Comparison of ENCODE assay signal across 11 cellular contexts in genomic region chr20:57352305-57352704, GRCh38. TPM values are rescaled to one million over a fixed set of nuclear protein-coding genes. Genes with fewer than 3 reads are reported as not detected.
DNase-seq lines count a peak whose midpoint lies in the region; ATAC-seq and TF ChIP-seq lines count a peak whose summit lies in the region.
"Had no signal": no experiment of that assay in that cellular context is flagged by ENCODE, and none has a peak within 500 bp of the region (broad histone marks: within the 10 kb centered on the region; RNA-seq: fewer than 3 reads in every experiment).

No MANE protein-coding gene starts in this region.

- H3K27ac ChIP-seq in spleen, result no peak overlapping the region

- WGBS in spleen, 5 donors, result 82 to 90% (median 85%) methylated on average over 6 of the region's 6 CpGs

- no peak for DNase-seq in activated CD4-positive, alpha-beta T cell treated with anti-CD3 and anti-CD28 coated beads, Interleukin-2, amount 10 ng/mL, durations not matched to agents 7 days and 5 days
- no peak for DNase-seq in activated CD4-positive, alpha-beta T cell treated with anti-CD3 and anti-CD28 coated beads, Interleukin-2, amount 50 U/mL, for 4 hours
- DNase-seq in activated B cell treated with CpG ODN at 0.5 μM for 24 hours, result no peak
- no peak for DNase-seq in fibroblast of the aortic adventitia (ENCODE audit: low read depth)
- no peak for DNase-seq in spleen
- DNase-seq in NCI-H1105 treated with DMSO at 0.1 percent for 48 hours (lab: John Stamatoyannopoulos, UW), result no peak
- DNase-seq: Peyer's patch; stimulated activated CD8-positive, alpha-beta memory T cell treated with anti-CD3 and anti-CD28 coated beads, Interleukin-4, amount 100 ng/mL, for 48 hours had no signal

- TF ChIP-seq CTCF in activated B cell treated with CpG ODN at 0.5 μM for 24 hours (IDR thresholded peaks at IDR 0.05) (no peak), fibroblast of the aortic adventitia (IDR thresholded peaks at IDR 0.05; ENCODE audit: insufficient read depth, low read length) (no peak), spleen (IDR thresholded peaks at IDR 0.05 in 8 of 11, conservative IDR thresholded peaks at IDR 0.05 in 3 of 11) (no peak)

- H3K4me3 Mint-ChIP-seq in activated CD4-positive, alpha-beta T cell treated with anti-CD3 and anti-CD28 coated beads, Interleukin-2, amount 10 ng/mL, durations not matched to agents 7 days and 5 days, result peak overlapping the region; percentile 90
- H3K4me3 Mint-ChIP-seq in activated B cell treated with CpG ODN at 0.5 μM for 24 hours, result peak overlapping the region; percentile 90

- POLR2A ChIA-PET in activated CD4-positive, alpha-beta T cell treated with anti-CD3 and anti-CD28 coated beads, Interleukin-2, amount 10 ng/mL, durations not matched to agents 7 days and 5 days (lab: Charles Lee), result interaction anchor here (0.6 kb wide), 1 partner anchor 131 kb away, joined by 3 read pairs; no protein-coding TSS in a partner anchor
- POLR2A ChIA-PET in activated B cell treated with CpG ODN at 0.5 μM for 24 hours (lab: Charles Lee), result interaction anchor here (0.6 to 1.3 kb wide), 2 partner anchors 36 to 151 kb away, joined by 4 to 7 read pairs; no protein-coding TSS in a partner anchor

- no peak for ATAC-seq in activated B cell treated with CpG ODN at 0.5 μM for 24 hours (ENCODE audit: low read depth)
- no peak for ATAC-seq in HG03280 (IDR thresholded peaks at IDR 0.05; ENCODE audit: unreplicated experiment)
- no peak for ATAC-seq in HG03025 (IDR thresholded peaks at IDR 0.05; ENCODE audit: low FRiP score, unreplicated experiment)

- H3K9me3 ChIP-seq in spleen, result no peaks in the 10 kb centered on the region
- H3K9me3 ChIP-seq: Peyer's patch had no signal

- H3K4me1 ChIP-seq in spleen, result peaks cover 7 to 38% (median 20%) of the 10 kb centered on the region in 6 donors

- H3K4me3 ChIP-seq in fibroblast of the aortic adventitia (ENCODE audit: low read depth, low read length) (peak overlapping the region; percentile 87), spleen (peak overlapping the region in 5 of 8 donors; percentile 86 to 99 (median 95))

- intact Hi-C loops in activated B cell treated with CpG ODN at 0.5 μM for 24 hours (cut with micrococcal nuclease), result loop anchor here (10.0 kb wide), 2 partner anchors 862 to 1032 kb away; partner anchors contain the start of gene VAPB
- intact Hi-C loops in spleen (cut with DNase I; ENCODE audit: low total_unique reads), result no loop called here

- H3K4me1 Mint-ChIP-seq in activated CD4-positive, alpha-beta T cell treated with anti-CD3 and anti-CD28 coated beads, Interleukin-2, amount 10 ng/mL, durations not matched to agents 7 days and 5 days, result peaks cover 33% of the 10 kb centered on the region
- peaks cover 17% of the 10 kb centered on the region for H3K4me1 Mint-ChIP-seq in activated B cell treated with CpG ODN at 0.5 μM for 24 hours

- peaks cover 31% of the 10 kb centered on the region for H3K36me3 Mint-ChIP-seq in activated CD4-positive, alpha-beta T cell treated with anti-CD3 and anti-CD28 coated beads, Interleukin-2, amount 10 ng/mL, durations not matched to agents 7 days and 5 days (ENCODE audit: low read depth)
- peaks cover 31% of the 10 kb centered on the region for H3K36me3 Mint-ChIP-seq in activated B cell treated with CpG ODN at 0.5 μM for 24 hours (ENCODE audit: low read depth)

- peaks cover 0 to 13% (median 0%) of the 10 kb centered on the region in 7 donors for H3K27me3 ChIP-seq in spleen (replicated peaks in 1 of 7)
- H3K27me3 ChIP-seq: Peyer's patch had no signal

- CTCF ChIA-PET in activated CD4-positive, alpha-beta T cell treated with anti-CD3 and anti-CD28 coated beads, Interleukin-2, amount 10 ng/mL, durations not matched to agents 7 days and 5 days (lab: Charles Lee), result no interaction called here
- CTCF ChIA-PET in activated B cell treated with CpG ODN at 0.5 μM for 24 hours (lab: Charles Lee), result interaction anchor here (0.9 kb wide), 1 partner anchor 9 kb away, joined by 3 read pairs; no protein-coding TSS in a partner anchor

- no peaks in the 10 kb centered on the region for H3K9me3 Mint-ChIP-seq in activated CD4-positive, alpha-beta T cell treated with anti-CD3 and anti-CD28 coated beads, Interleukin-2, amount 10 ng/mL, durations not matched to agents 7 days and 5 days
- H3K9me3 Mint-ChIP-seq in activated B cell treated with CpG ODN at 0.5 μM for 24 hours, result no peaks in the 10 kb centered on the region

- peaks cover 6% of the 10 kb centered on the region for H3K27me3 Mint-ChIP-seq in activated CD4-positive, alpha-beta T cell treated with anti-CD3 and anti-CD28 coated beads, Interleukin-2, amount 10 ng/mL, durations not matched to agents 7 days and 5 days
- peaks cover 3% of the 10 kb centered on the region for H3K27me3 Mint-ChIP-seq in activated B cell treated with CpG ODN at 0.5 μM for 24 hours

- TF ChIP-seq POLR2A in spleen (IDR thresholded peaks at IDR 0.05), result no peak

- H3K36me3 ChIP-seq in spleen, result peaks cover 0 to 8% (median 1%) of the 10 kb centered on the region in 6 donors

- H3K27ac Mint-ChIP-seq in activated CD4-positive, alpha-beta T cell treated with anti-CD3 and anti-CD28 coated beads, Interleukin-2, amount 10 ng/mL, durations not matched to agents 7 days and 5 days, result peak overlapping the region; percentile 57
- no peak overlapping the region for H3K27ac Mint-ChIP-seq in activated B cell treated with CpG ODN at 0.5 μM for 24 hours

RNA-seq across cellular contexts. Expression of gene RAE1, which starts 1.2 kb away (rescaled TPM):
- total RNA-seq in activated CD4-positive, alpha-beta T cell treated with anti-CD3 and anti-CD28 coated beads, Interleukin-2, amount 10 ng/mL, durations not matched to agents 7 days and 5 days, result 10 to 100 TPM; 37.5 to 37.9 TPM
- total RNA-seq in activated B cell treated with CpG ODN at 0.5 μM for 24 hours (35.7 and 36.6 TPM in 2 replicates), fibroblast of the aortic adventitia (ENCODE audit: low replicate concordance) (24.8 and 26.9 TPM in 2 replicates), spleen (10 to 100 TPM; 22.0 to 41.3 (median 24.2) TPM)
- 10 to 100 TPM; 16.2 to 20.2 (median 16.7) TPM for polyA plus RNA-seq in spleen

RNA-seq across cellular contexts. Expression of gene SPO11, which starts 22.7 kb away (rescaled TPM):
- not detected for total RNA-seq in activated CD4-positive, alpha-beta T cell treated with anti-CD3 and anti-CD28 coated beads, Interleukin-2, amount 10 ng/mL, durations not matched to agents 7 days and 5 days
- total RNA-seq in activated B cell treated with CpG ODN at 0.5 μM for 24 hours (not detected in 2 replicates), fibroblast of the aortic adventitia (ENCODE audit: low replicate concordance) (not detected in 2 replicates), spleen (not detected)
- polyA plus RNA-seq in spleen, result not detected
- total RNA-seq: lung microvascular endothelial cell, Peyer's patch had no signal

RNA-seq across cellular contexts. Expression of gene RBM38, which starts 38.9 kb away (rescaled TPM):
- 10 to 100 TPM; 97.3 to 98.8 TPM for total RNA-seq in activated CD4-positive, alpha-beta T cell treated with anti-CD3 and anti-CD28 coated beads, Interleukin-2, amount 10 ng/mL, durations not matched to agents 7 days and 5 days
- total RNA-seq in activated B cell treated with CpG ODN at 0.5 μM for 24 hours (69.6 and 70.7 TPM in 2 replicates), fibroblast of the aortic adventitia (ENCODE audit: low replicate concordance) (2.0 and 6.1 TPM in 2 replicates), spleen (100 to 1,000 TPM in 1 of 7 donors, 10 to 100 TPM in 6; 49.2 to 120 (median 61.6) TPM)
- 10 to 100 TPM; 48.6 to 87.8 (median 81.2) TPM for polyA plus RNA-seq in spleen
